In the genomic region with DNA sequence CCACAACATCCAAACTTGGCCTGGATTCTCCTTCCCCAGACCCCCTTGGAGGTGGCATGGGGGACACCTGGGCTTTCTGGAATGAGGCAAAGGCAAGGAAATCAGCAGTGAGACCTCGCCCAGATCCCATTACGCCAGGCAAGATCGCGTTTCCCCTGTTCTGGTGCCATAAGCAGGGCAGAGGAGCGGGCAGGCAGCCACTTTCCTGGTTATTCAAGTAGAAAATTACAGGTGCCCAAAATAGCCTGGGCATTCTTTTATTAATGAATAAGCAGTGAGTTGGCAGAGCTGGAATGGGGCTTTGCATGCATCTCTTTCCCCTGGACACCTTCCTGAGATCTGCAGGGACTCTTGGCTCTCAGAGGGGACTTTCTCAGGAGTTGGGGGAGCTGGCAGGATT, we compare ENCODE assay signal across 14 cellular contexts. TPM values are rescaled to one million over a fixed set of nuclear protein-coding genes. Genes with fewer than 3 reads are reported as not detected.
DNase-seq lines count a peak whose midpoint lies in the region; ATAC-seq, FAIRE-seq and TF ChIP-seq lines count a peak whose summit lies in the region.
"Had no signal": no experiment of that assay in that cellular context is flagged by ENCODE, and none has a peak within 500 bp of the region (broad histone marks: within the 10 kb centered on the region; RNA-seq: fewer than 3 reads in every experiment).

No MANE protein-coding gene starts in this region.

- peaks cover 0 to 40% (median 10%) of the 10 kb centered on the region in 12 donors for H3K4me1 ChIP-seq in heart left ventricle

- no peaks in the 10 kb centered on the region for H3K9me3 ChIP-seq in heart left ventricle
- H3K9me3 ChIP-seq: neutrophil had no signal

- H3K27me3 ChIP-seq in heart left ventricle: no peaks in the 10 kb centered on the region

- intact Hi-C loops in heart left ventricle (cut with DNase I): no loop called here

- peak overlapping the region in 10 of 12 donors; percentile 19 to 78 (median 56) for H3K27ac ChIP-seq in heart left ventricle
- H3K27ac ChIP-seq: neutrophil had no signal

- DNase-seq in NCI-H1417 (lab: John Stamatoyannopoulos, UW) (peak in 2 of 3 experiments; percentile 40 to 79), NCI-H1417 treated with DMSO at 0.1 percent for 48 hours (lab: John Stamatoyannopoulos, UW) (no peak), RCC 7860 (ENCODE audit: low spot score) (peak; percentile 82), heart left ventricle (peak in 4 of 5 donors; percentile 55 to 82 (median 66)), putamen (ENCODE audit: low spot score) (peak; percentile 44), SK-N-DZ (ENCODE audit: low spot score) (no peak), UCSD-AML1 (lab: John Stamatoyannopoulos, UW; ENCODE audit: unreplicated experiment) (no peak), NOMO-1 (lab: John Stamatoyannopoulos, UW; ENCODE audit: unreplicated experiment in 2 of 2) (no peak)
- DNase-seq: immature natural killer cell; stimulated activated CD4-positive, alpha-beta T cell treated with anti-CD3 and anti-CD28 coated beads, Interleukin-2, amount 100 ng/mL, for 24 hours had no signal

- TF ChIP-seq POLR2A in heart left ventricle (IDR thresholded peaks at IDR 0.05): no peak

- peak; percentile 94 for FAIRE-seq in RCC 7860 (lab: Jason Lieb, UNC)
- FAIRE-seq: A204.1, endothelial cell of umbilical vein had no signal

- WGBS in heart left ventricle, 4 donors: 48 to 66% (median 56%) methylated on average over 5 of the region's 5 CpGs

- no peaks in the 10 kb centered on the region for H3K36me3 ChIP-seq in heart left ventricle
- H3K36me3 ChIP-seq: neutrophil had no signal

- H3K4me3 ChIP-seq in heart left ventricle: no peak overlapping the region

- no peak for TF ChIP-seq CTCF in heart left ventricle (IDR thresholded peaks at IDR 0.05)

- ATAC-seq in heart left ventricle: peak; percentile 56 to 73 (median 62)
- ATAC-seq: Panc1 had no signal

RNA-seq across cellular contexts. Expression of a gene that starts 31.5 kb away (rescaled TPM):
- 100 to 1,000 TPM in 3 of 9 donors, 10 to 100 TPM in 6; 24.6 to 144 (median 62.5) TPM for total RNA-seq in heart left ventricle
- polyA plus RNA-seq in heart left ventricle: 10 to 100 TPM; 39.2 to 47.9 TPM
- 0.13 TPM in 1 of 2 replicates, not detected in the other for polyA plus RNA-seq in SK-N-DZ (2014; cell fraction: cytosol; rRNA removed)
- polyA plus RNA-seq in SK-N-DZ (2014; cell fraction: nucleus; rRNA removed): 0.15 TPM in 1 of 2 replicates, not detected in the other
- polyA plus RNA-seq: immature natural killer cell had no signal

RNA-seq across cellular contexts. Expression of a gene that starts 57.9 kb away (rescaled TPM):
- not detected for total RNA-seq in heart left ventricle
- under 1 TPM in 1 of 2 donors, not detected in 1; 0.06 TPM for polyA plus RNA-seq in heart left ventricle
- 0.56 TPM in 1 of 2 replicates, not detected in the other for polyA plus RNA-seq in SK-N-DZ (2014; cell fraction: cytosol; rRNA removed)
- polyA plus RNA-seq in SK-N-DZ (2014; cell fraction: nucleus; rRNA removed): not detected in 2 replicates
- total RNA-seq: endothelial cell of umbilical vein had no signal
- polyA plus RNA-seq: immature natural killer cell had no signal

Comparison
In these comparisons a context has a peak if more than half of its experiments do, and no peak if none do; other contexts are left out.
1. DNase-seq: peak in NCI-H1417 (2 of 3), RCC 7860 (single experiment), heart left ventricle (4 of 5) and putamen (single experiment); none in NCI-H1417 treated with DMSO at 0.1 percent for 48 hours (single experiment), SK-N-DZ (single experiment), UCSD-AML1 (single experiment) and NOMO-1 (0 of 2).